In genomic region chr10:120824864-120825263, GRCh38 we compare ENCODE assay signal across 8 cellular contexts. TPM values are rescaled to one million over a fixed set of nuclear protein-coding genes. Genes with fewer than 3 reads are reported as not detected.
DNase-seq lines count a peak whose midpoint lies in the region; ATAC-seq and TF ChIP-seq lines count a peak whose summit lies in the region.

No MANE protein-coding gene starts in this region.

- ATAC-seq in DND-41 (ENCODE audit: insufficient read depth, low read depth) (no peak), GM18502 (IDR thresholded peaks at IDR 0.05; ENCODE audit: poor library complexity, unreplicated experiment) (no peak), GM21367 (IDR thresholded peaks at IDR 0.05; ENCODE audit: unreplicated experiment) (no peak)

- DNase-seq in DND-41 (peak; percentile 27), HT-29 (ENCODE audit: low spot score) (peak; percentile 65), SKM-1 treated with dmso at 0.1 percent for 144 hours (lab: John Stamatoyannopoulos, UW; ENCODE audit: unreplicated experiment) (peak; percentile 40), iris pigment epithelial cell (ENCODE audit: low read depth) (peak; percentile 16), T1000 (lab: John Stamatoyannopoulos, UW) (no peak), hepatic stellate cell (ENCODE audit: low spot score) (no peak)

- H3K4me1 ChIP-seq in DND-41 (ENCODE audit: insufficient read depth, low read length), result no peaks in the 10 kb centered on the region

- no peaks in the 10 kb centered on the region for H3K36me3 ChIP-seq in DND-41 (ENCODE audit: insufficient read depth, low read length)

- peak; percentile 70 for TF ChIP-seq CTCF in DND-41 (IDR thresholded peaks at IDR 0.05; ENCODE audit: borderline replicate concordance, extremely low read depth, low read length, poor library complexity, severe bottlenecking)

- no peaks in the 10 kb centered on the region for H4K20me1 ChIP-seq in DND-41 (ENCODE audit: insufficient read depth, low read length)

- no peak overlapping the region for H3K9ac ChIP-seq in DND-41 (ENCODE audit: low read depth, low read length)

- no peak overlapping the region for H2AFZ ChIP-seq in DND-41 (ENCODE audit: low read depth, low read length)

- no peaks in the 10 kb centered on the region for H3K79me2 ChIP-seq in DND-41 (ENCODE audit: insufficient read depth, low read length)

- H3K27ac ChIP-seq in DND-41 (ENCODE audit: low read length), result no peak overlapping the region

- no peaks in the 10 kb centered on the region for H3K27me3 ChIP-seq in DND-41 (ENCODE audit: insufficient read depth, low read length, poor library complexity)

- no peak overlapping the region for H3K4me3 ChIP-seq in DND-41 (ENCODE audit: low read depth in 1 of 2, low read length in 2 of 2)

- no peaks in the 10 kb centered on the region for H3K9me3 ChIP-seq in DND-41 (ENCODE audit: insufficient read depth, low read length, severe bottlenecking)

- H3K4me2 ChIP-seq in DND-41 (ENCODE audit: insufficient read depth, low read length), result no peak overlapping the region

RNA-seq across cellular contexts. Expression of gene WDR11, which starts 26.3 kb away (rescaled TPM):
- total RNA-seq in HT-29 (2014; rRNA removed; shearing (Covaris generic)), result 39.3 and 40.4 TPM in 2 replicates

Comparison
In these comparisons a context has a peak if more than half of its experiments do, and no peak if none do; other contexts are left out.
1. DNase-seq: peak in DND-41 (single experiment), HT-29 (single experiment), SKM-1 treated with dmso at 0.1 percent for 144 hours (single experiment) and iris pigment epithelial cell (single experiment); none in T1000 (single experiment) and hepatic stellate cell (single experiment).